ENCODE assay signal across 1 cellular context in the genomic region with DNA sequence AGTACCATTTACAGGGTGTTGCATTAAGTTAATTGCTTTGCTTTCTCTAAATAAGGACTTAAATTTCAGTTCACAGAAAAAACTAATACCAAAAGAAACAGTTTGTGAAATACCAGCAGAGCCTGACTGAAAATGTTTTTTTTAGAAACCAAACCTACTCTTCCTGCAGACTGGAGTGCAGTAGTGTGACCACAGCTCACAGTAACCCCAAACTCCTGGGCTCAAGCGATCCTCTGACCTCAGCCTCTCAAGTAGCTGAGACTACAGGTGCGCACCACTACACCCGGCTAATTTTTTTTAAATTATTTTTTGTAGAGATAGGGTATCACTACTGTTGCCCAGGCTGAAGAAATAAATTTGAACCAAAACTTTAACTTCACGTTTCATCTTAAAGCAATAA.
TF ChIP-seq lines count a peak whose summit lies in the region.

No MANE protein-coding gene starts in this region.

TF ChIP-seq in A549, 52 proteins besides CTCF, POLR2A, EP300 and RAD21 (continued from another document):
- TF ChIP-seq BCL3 (IDR thresholded peaks at IDR 0.05), result no peak
- no peak for TF ChIP-seq ZSCAN20 (CRISPR knock-in tag; IDR thresholded peaks at IDR 0.05)
- no peak for TF ChIP-seq NPAS2 (CRISPR knock-in tag; IDR thresholded peaks at IDR 0.05; ENCODE audit: borderline replicate concordance)
- TF ChIP-seq MAZ (IDR thresholded peaks at IDR 0.05; ENCODE audit: borderline replicate concordance, low read depth, low read length), result no peak
- no peak for TF ChIP-seq SREBF2 (IDR thresholded peaks at IDR 0.05)
- TF ChIP-seq, protein P1, sequence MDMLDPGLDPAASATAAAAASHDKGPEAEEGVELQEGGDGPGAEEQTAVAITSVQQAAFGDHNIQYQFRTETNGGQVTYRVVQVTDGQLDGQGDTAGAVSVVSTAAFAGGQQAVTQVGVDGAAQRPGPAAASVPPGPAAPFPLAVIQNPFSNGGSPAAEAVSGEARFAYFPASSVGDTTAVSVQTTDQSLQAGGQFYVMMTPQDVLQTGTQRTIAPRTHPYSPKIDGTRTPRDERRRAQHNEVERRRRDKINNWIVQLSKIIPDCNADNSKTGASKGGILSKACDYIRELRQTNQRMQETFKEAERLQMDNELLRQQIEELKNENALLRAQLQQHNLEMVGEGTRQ (IDR thresholded peaks at IDR 0.05), result no peak
- TF ChIP-seq JUN (IDR thresholded peaks at IDR 0.05), result no peak
